ENCODE assay signal across 9 cellular contexts in the genomic region with DNA sequence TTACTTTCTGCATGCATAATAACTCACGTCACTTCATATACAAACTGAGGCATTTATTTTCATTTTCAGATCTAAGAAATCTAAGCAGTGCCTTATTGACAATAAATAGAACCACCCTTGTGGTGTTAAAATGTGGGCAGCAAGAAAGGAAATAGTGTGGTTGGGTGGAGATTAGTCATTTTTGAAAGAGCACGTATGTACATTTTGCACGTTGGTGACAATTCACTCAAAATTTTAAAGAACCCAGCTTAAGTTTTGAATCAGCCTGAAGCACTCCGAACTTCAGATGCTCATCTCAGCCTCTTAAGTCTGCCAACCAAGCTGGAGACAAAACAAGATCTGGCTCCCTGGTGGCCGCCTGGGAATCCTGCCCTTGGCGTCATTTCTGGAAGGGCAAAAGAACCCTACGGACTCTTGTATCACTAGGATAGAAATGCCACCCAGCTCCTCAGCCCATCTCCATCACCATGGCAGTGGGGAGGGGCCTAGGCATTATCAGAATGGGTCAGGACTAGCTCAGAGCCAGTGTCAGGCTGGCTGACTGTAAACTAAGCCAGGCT.
DNase-seq lines count a peak whose midpoint lies in the region; ATAC-seq and TF ChIP-seq lines count a peak whose summit lies in the region.
"Had no signal": no experiment of that assay in that cellular context is flagged by ENCODE, and none has a peak within 500 bp of the region (broad histone marks: within the 10 kb centered on the region; RNA-seq: fewer than 3 reads in every experiment).

No MANE protein-coding gene starts in this region.

- H3K27ac ChIP-seq in hepatocyte = no peak overlapping the region
- H3K27ac ChIP-seq: lower lobe of right lung had no signal

- no peaks in the 10 kb centered on the region for H3K79me2 ChIP-seq in hepatocyte

- 92% methylated on average over 7 of the region's 7 CpGs for WGBS in hepatocyte (ENCODE audit: low lambda C conversion rate, missing lambda C conversion rate)

- H3K27me3 ChIP-seq in hepatocyte = no peaks in the 10 kb centered on the region

- H2AFZ ChIP-seq in hepatocyte = no peak overlapping the region

- H3K36me3 ChIP-seq in hepatocyte (replicated peaks; ENCODE audit: insufficient read depth, low read depth) = no peaks in the 10 kb centered on the region
- H3K36me3 ChIP-seq: lower lobe of right lung had no signal

- H3K4me1 ChIP-seq in hepatocyte (ENCODE audit: insufficient read depth) = no peaks in the 10 kb centered on the region
- H3K4me1 ChIP-seq: lower lobe of right lung had no signal

- in situ Hi-C loops in ACHN (cut with HindIII; ENCODE audit: low pct_ligation_motif_present, low pct_unique_long_range_greater_than_20kb, low sequenced_read_pairs) = no loop called here

- no peak for TF ChIP-seq CTCF in hepatocyte (IDR thresholded peaks at IDR 0.05; ENCODE audit: poor library complexity)

- H3K9me3 ChIP-seq in hepatocyte (ENCODE audit: low read depth) = no peaks in the 10 kb centered on the region
- H3K9me3 ChIP-seq: lower lobe of right lung had no signal

- H4K20me1 ChIP-seq in hepatocyte (ENCODE audit: insufficient read depth, poor library complexity, severe bottlenecking) = no peaks in the 10 kb centered on the region

- no peak overlapping the region for H3K4me2 ChIP-seq in hepatocyte

- ATAC-seq in GM19025 (IDR thresholded peaks at IDR 0.05; ENCODE audit: low read depth, unreplicated experiment) = peak; percentile 79
- ATAC-seq in HG03066 (IDR thresholded peaks at IDR 0.05; ENCODE audit: low read depth, unreplicated experiment) = peak; percentile 90
- no peak for ATAC-seq in esophagus mucosa

- H3K4me3 ChIP-seq in hepatocyte = no peak overlapping the region
- H3K4me3 ChIP-seq: lower lobe of right lung had no signal

- no peaks in the 10 kb centered on the region for H3K9me2 ChIP-seq in hepatocyte (replicated peaks; ENCODE audit: insufficient read depth)

- peak; percentile 46 for DNase-seq in activated CD4-positive, CD25-positive, alpha-beta regulatory T cell treated with anti-CD3 and anti-CD28 coated beads, Interleukin-2, amount 50 U/mL, for 72 hours
- DNase-seq in fibroblast of peridontal ligament (ENCODE audit: extremely low read depth) (peak; percentile 16), DMS153 (lab: John Stamatoyannopoulos, UW) (no peak), hepatocyte (ENCODE audit: low spot score) (no peak), ACHN (no peak)
- DNase-seq: lower lobe of right lung had no signal

Comparison
In these comparisons a context has a peak if more than half of its experiments do, and no peak if none do; other contexts are left out.
1. DNase-seq: peak in activated CD4-positive, CD25-positive, alpha-beta regulatory T cell treated with anti-CD3 and anti-CD28 coated beads, Interleukin-2, amount 50 U/mL, for 72 hours (single experiment) and fibroblast of peridontal ligament (single experiment); none in DMS153 (single experiment), hepatocyte (single experiment) and ACHN (single experiment).